In genomic region chr3:112013058-112013783, GRCh38 we compare ENCODE assay signal across 8 cellular contexts. TPM values are rescaled to one million over a fixed set of nuclear protein-coding genes. Genes with fewer than 3 reads are reported as not detected.
A peak's percentile ranks its signal among the peaks of the same experiment; 100 is the strongest.
DNase-seq lines count a peak whose midpoint lies in the region; ATAC-seq lines count a peak whose summit lies in the region.

No MANE protein-coding gene starts in this region.

- peak; percentile 89 for DNase-seq in Ammon's horn (ENCODE audit: low spot score)
- peak in 3 of 5 donors; percentile 23 to 67 (median 40) for DNase-seq in T-helper 1 cell
- peak in 48 of 58 donors; percentile 14 to 75 (median 42) for DNase-seq in anterior cingulate cortex (lab: John Stamatoyannopoulos, UW)
- DNase-seq in left ventricle myocardium superior, result peak; percentile 64
- peak; percentile 76 for DNase-seq in sciatic nerve (ENCODE audit: low spot score)
- DNase-seq in NCI-H2029 treated with DMSO at 0.1 percent for 48 hours (lab: John Stamatoyannopoulos, UW), result no peak

- ATAC-seq in GM19023 (IDR thresholded peaks at IDR 0.05; ENCODE audit: unreplicated experiment), result peak; percentile 89
- ATAC-seq in HG03354 (IDR thresholded peaks at IDR 0.05; ENCODE audit: poor library complexity, severe bottlenecking, unreplicated experiment), result peak; percentile 90
- ATAC-seq in left ventricle myocardium superior, result peak; percentile 91
- ATAC-seq in sciatic nerve, result peak; percentile 87

- intact Hi-C loops in left ventricle myocardium superior (cut with micrococcal nuclease) (no loop called here), sciatic nerve (cut with DNase I) (no loop called here)

RNA-seq across cellular contexts. Expression of gene TAGLN3, which starts 14.5 kb away (rescaled TPM):
- not detected for total RNA-seq in left ventricle myocardium superior
- total RNA-seq in sciatic nerve, result 0.62 TPM

RNA-seq across cellular contexts. Expression of gene TMPRSS7, which starts 21.3 kb away (rescaled TPM):
- total RNA-seq in left ventricle myocardium superior (not detected), sciatic nerve (not detected)

RNA-seq across cellular contexts. Expression of gene ABHD10, which starts 34.4 kb away (rescaled TPM):
- total RNA-seq in left ventricle myocardium superior (55.9 TPM), sciatic nerve (27.3 TPM)
